Comparison of ENCODE assay signal across 10 cellular contexts in the genomic region with DNA sequence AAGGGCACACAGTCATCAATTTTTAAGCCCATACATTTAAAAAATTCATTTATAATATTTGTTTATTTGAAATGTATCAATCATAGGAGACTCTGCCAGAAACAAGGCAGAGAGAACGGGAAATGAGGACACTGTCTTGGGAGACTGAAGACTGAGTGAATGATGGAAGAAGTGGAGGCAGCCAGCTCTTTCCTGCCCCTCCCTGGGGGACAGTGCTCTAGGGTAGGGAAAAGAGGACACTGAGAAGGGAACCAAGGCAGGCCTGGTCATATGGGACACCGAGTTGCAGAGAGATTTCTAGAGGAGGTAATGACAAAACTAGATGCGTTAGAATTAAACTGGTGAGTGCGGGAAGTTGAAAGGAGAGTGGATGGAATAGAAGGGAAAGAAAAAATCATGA. TPM values are rescaled to one million over a fixed set of nuclear protein-coding genes. Genes with fewer than 3 reads are reported as not detected.
DNase-seq lines count a peak whose midpoint lies in the region; ATAC-seq and TF ChIP-seq lines count a peak whose summit lies in the region.
"Had no signal": no experiment of that assay in that cellular context is flagged by ENCODE, and none has a peak within 500 bp of the region (broad histone marks: within the 10 kb centered on the region; RNA-seq: fewer than 3 reads in every experiment).

No MANE protein-coding gene starts in this region.

- H3K4me3 ChIP-seq in ACC112 (ENCODE audit: low read depth, low read length) (peak overlapping the region; percentile 38; the same call in 1 of the 2 replicates), SK-N-SH (ENCODE audit: low read depth in 2 of 2, low read length in 1 of 2) (no peak overlapping the region; a peak in 2 of 4 replicates), parathyroid adenoma (ENCODE audit: low read depth, low read length) (no peak overlapping the region)
- H3K4me3 ChIP-seq: GM12878 had no signal

- H3K27ac Mint-ChIP-seq in glutamatergic neuron (ENCODE audit: unreplicated experiment), result peak overlapping the region; percentile 44

- no peak for TF ChIP-seq RAD21 in SK-N-SH (IDR thresholded peaks at IDR 0.05; ENCODE audit: low read length)

- no peaks in the 10 kb centered on the region for H3K9me3 ChIP-seq in SK-N-SH
- no peaks in the 10 kb centered on the region for H3K9me3 ChIP-seq in parathyroid adenoma (ENCODE audit: control insufficient read depth, low read length)

- H3K9me2 ChIP-seq in SK-N-SH, result no peaks in the 10 kb centered on the region

- peaks cover 13% of the 10 kb centered on the region for H3F3A ChIP-seq in SK-N-SH (replicated peaks; ENCODE audit: insufficient read depth)

- H3K4me1 Mint-ChIP-seq in glutamatergic neuron (ENCODE audit: low read depth, unreplicated experiment), result peaks cover 23% of the 10 kb centered on the region

- H3K79me2 ChIP-seq in ACC112 (ENCODE audit: control insufficient read depth, insufficient read depth, low read length, unreplicated experiment), result peaks cover 45% of the 10 kb centered on the region
- peaks cover 10% of the 10 kb centered on the region for H3K79me2 ChIP-seq in SK-N-SH (ENCODE audit: insufficient read depth)
- H3K79me2 ChIP-seq in parathyroid adenoma, result peaks cover 4% of the 10 kb centered on the region

- no peak for ATAC-seq in HG03457 (IDR thresholded peaks at IDR 0.05; ENCODE audit: unreplicated experiment)
- ATAC-seq in HG03442 (IDR thresholded peaks at IDR 0.05; ENCODE audit: unreplicated experiment), result no peak
- ATAC-seq in GM18505 (IDR thresholded peaks at IDR 0.05; ENCODE audit: unreplicated experiment), result no peak

- H3K4me1 ChIP-seq in ACC112 (ENCODE audit: control insufficient read depth, insufficient read depth, low read length, unreplicated experiment) (peaks cover 41% of the 10 kb centered on the region), SK-N-SH (ENCODE audit: control insufficient read depth in 1 of 2, insufficient read depth in 2 of 2, low read depth in 1 of 2, low read length in 1 of 2) (peaks cover 15 to 40% of the 10 kb centered on the region in 2 experiments), parathyroid adenoma (no peaks in the 10 kb centered on the region)

- H3K9me3 Mint-ChIP-seq in glutamatergic neuron (ENCODE audit: unreplicated experiment), result peaks cover under 1% of the 10 kb centered on the region

- CTCF ChIA-PET in SK-N-SH (lab: Yijun Ruan, JAX), result no interaction called here

- no peaks in the 10 kb centered on the region; the same call in 1 of the 2 replicates for H4K20me1 ChIP-seq in SK-N-SH (ENCODE audit: insufficient read depth)

- POLR2A ChIA-PET in SK-N-SH (lab: Yijun Ruan, JAX), result no interaction called here

- H3K27ac ChIP-seq in ACC112 (ENCODE audit: low read depth, low read length) (peak overlapping the region; percentile 98), SK-N-SH (ENCODE audit: low read depth in 2 of 2, low read length in 1 of 2) (peak overlapping the region; percentile 6 to 82; a peak in 3 of 4 replicates), parathyroid adenoma (peak overlapping the region; percentile 51)

- H3K9ac ChIP-seq in SK-N-SH, result peak overlapping the region; percentile 52; the same call in 1 of the 2 replicates
- no peak overlapping the region for H3K9ac ChIP-seq in parathyroid adenoma

- DNase-seq in SK-N-SH (no peak), glutamatergic neuron (no peak), cortex of kidney (lab: John Stamatoyannopoulos, UW) (no peak)
- DNase-seq: activated B cell treated with CpG ODN at 0.5 μM for 24 hours had no signal

- TF ChIP-seq CTCF in SK-N-SH (IDR thresholded peaks at IDR 0.05) (no peak), glutamatergic neuron (IDR thresholded peaks at IDR 0.05; ENCODE audit: partially characterized antibody, unreplicated experiment) (no peak), parathyroid adenoma (IDR thresholded peaks at IDR 0.05) (no peak)

- H3K27me3 ChIP-seq in ACC112 (ENCODE audit: insufficient read depth, low read length) (no peaks in the 10 kb centered on the region), SK-N-SH (ENCODE audit: insufficient read depth) (no peaks in the 10 kb centered on the region), parathyroid adenoma (ENCODE audit: control insufficient read depth, insufficient read depth, low read length) (no peaks in the 10 kb centered on the region)

- H3K36me3 ChIP-seq in ACC112 (ENCODE audit: insufficient read depth, low read length) (no peaks in the 10 kb centered on the region), SK-N-SH (replicated peaks in 1 of 2; ENCODE audit: control insufficient read depth in 1 of 2, insufficient read depth in 2 of 2, low read length in 1 of 2) (no peaks in the 10 kb centered on the region), parathyroid adenoma (ENCODE audit: control insufficient read depth, insufficient read depth, low read length) (no peaks in the 10 kb centered on the region)

- H2AFZ ChIP-seq in ACC112 (ENCODE audit: low read length, unreplicated experiment) (no peak overlapping the region), SK-N-SH (ENCODE audit: low read depth) (no peak overlapping the region), parathyroid adenoma (no peak overlapping the region)

- H3K4me2 ChIP-seq in SK-N-SH, result peak overlapping the region; percentile 17; the same call in 1 of the 2 replicates
- H3K4me2 ChIP-seq in parathyroid adenoma (ENCODE audit: low read length), result no peak overlapping the region

- no peaks in the 10 kb centered on the region for H3K36me3 Mint-ChIP-seq in glutamatergic neuron (ENCODE audit: unreplicated experiment)

- no peak for TF ChIP-seq POLR2A in GM18505 (IDR thresholded peaks at IDR 0.05; ENCODE audit: borderline replicate concordance, extremely low read depth, insufficient read depth, insufficient read length)

- no peak for TF ChIP-seq EP300 in SK-N-SH (IDR thresholded peaks at IDR 0.05; ENCODE audit: borderline replicate concordance in 1 of 2, low read depth in 1 of 2, low read length in 1 of 2)

- 90% methylated on average over 4 of the region's 4 CpGs for WGBS in SK-N-SH (ENCODE audit: low lambda C conversion rate)

- H3K27me3 Mint-ChIP-seq in glutamatergic neuron (ENCODE audit: unreplicated experiment), result peaks cover 7% of the 10 kb centered on the region
- H3K27me3 Mint-ChIP-seq: activated B cell treated with CpG ODN at 0.5 μM for 24 hours had no signal

- peak overlapping the region; percentile 27 for H3K4me3 Mint-ChIP-seq in glutamatergic neuron (ENCODE audit: unreplicated experiment)
- H3K4me3 Mint-ChIP-seq: activated B cell treated with CpG ODN at 0.5 μM for 24 hours had no signal

TF ChIP-seq in SK-N-SH, 30 proteins besides CTCF, POLR2A, EP300 and RAD21:
- no peak for TF ChIP-seq YY1 (IDR thresholded peaks at IDR 0.05; ENCODE audit: low read depth)
- no peak for TF ChIP-seq EZH2phosphoT487 (IDR thresholded peaks at IDR 0.05; ENCODE audit: borderline replicate concordance, low read depth)
- no peak for TF ChIP-seq ELF1 (IDR thresholded peaks at IDR 0.05)

RNA-seq across cellular contexts. Expression of a gene that starts 31.6 kb away (rescaled TPM):
- 2.9 and 3.1 TPM in 2 replicates for polyA plus RNA-seq in SK-N-SH (2012; rRNA removed)
- polyA plus RNA-seq in SK-N-SH (2012; cell fraction: cytosol; rRNA removed), result 4.0 and 4.1 TPM in 2 replicates
- polyA plus RNA-seq in SK-N-SH (2012; cell fraction: nucleus; rRNA removed), result 1.7 and 3.2 TPM in 2 replicates
- total RNA-seq in glutamatergic neuron (ENCODE audit: unreplicated experiment), result 93.1 TPM

Comparison
In these comparisons a context has a peak if more than half of its experiments do, and no peak if none do; other contexts are left out.
1. H3K27ac ChIP-seq: peak in every context shown above with its lines; median percentile 98 in ACC112; 51 in parathyroid adenoma; 44 in SK-N-SH.